In the genomic region with DNA sequence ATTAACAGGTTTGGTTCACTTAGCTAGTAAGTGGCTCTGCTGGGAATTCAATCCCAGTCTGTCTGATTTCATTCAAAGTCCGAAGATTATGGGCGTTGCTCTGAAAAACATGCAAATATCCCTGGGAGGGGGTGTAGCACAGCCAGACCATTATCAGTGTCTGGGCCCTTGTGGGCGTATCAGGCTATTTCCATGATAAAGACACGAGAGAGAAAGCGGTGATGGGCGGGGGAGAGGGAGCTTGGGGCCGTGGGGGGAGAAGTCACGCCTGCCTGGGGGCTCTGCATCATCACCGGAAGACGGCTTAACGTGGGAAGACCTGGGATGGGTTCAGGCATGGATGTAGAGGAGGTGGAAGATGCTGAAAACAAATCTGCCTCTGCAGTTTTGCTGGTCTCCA, we compare ENCODE assay signal across 9 cellular contexts. TPM values are rescaled to one million over a fixed set of nuclear protein-coding genes. Genes with fewer than 3 reads are reported as not detected.
DNase-seq lines count a peak whose midpoint lies in the region; FAIRE-seq and TF ChIP-seq lines count a peak whose summit lies in the region.
"Had no signal": no experiment of that assay in that cellular context is flagged by ENCODE, and none has a peak within 500 bp of the region (broad histone marks: within the 10 kb centered on the region; RNA-seq: fewer than 3 reads in every experiment).

No MANE protein-coding gene starts in this region.

- H3K9ac ChIP-seq in Karpas-422 (ENCODE audit: low read length) (no peak overlapping the region), muscle layer of colon (ENCODE audit: low read length) (no peak overlapping the region)
- H3K9ac ChIP-seq: parathyroid adenoma had no signal

- no peaks in the 10 kb centered on the region for H4K20me1 ChIP-seq in Karpas-422 (ENCODE audit: insufficient read depth, low read depth, low read length)

- no peaks in the 10 kb centered on the region for H3K79me2 ChIP-seq in Karpas-422 (ENCODE audit: low read length)
- H3K79me2 ChIP-seq: parathyroid adenoma had no signal

- H3K27ac ChIP-seq in AG04450 (ENCODE audit: low read depth, low read length) (peak overlapping the region; percentile 4), Karpas-422 (ENCODE audit: low read length) (no peak overlapping the region), muscle layer of colon (ENCODE audit: low read depth, low read length) (peak overlapping the region; percentile 38)
- H3K27ac ChIP-seq: parathyroid adenoma had no signal

- H3K27me3 ChIP-seq in AG04450 (ENCODE audit: control insufficient read depth, insufficient read depth, low read length) (no peaks in the 10 kb centered on the region), Karpas-422 (ENCODE audit: low read length) (no peaks in the 10 kb centered on the region), muscle layer of colon (ENCODE audit: control insufficient read depth in 1 of 2, insufficient read depth in 2 of 2, low read length in 2 of 2) (no peaks in the 10 kb centered on the region)

- H3K36me3 ChIP-seq in Karpas-422 (ENCODE audit: insufficient read depth, low read length) (no peaks in the 10 kb centered on the region), muscle layer of colon (ENCODE audit: insufficient read depth, low read length) (peaks cover 21% of the 10 kb centered on the region)

- H2AFZ ChIP-seq in Karpas-422 (ENCODE audit: low read length): no peak overlapping the region
- H2AFZ ChIP-seq: parathyroid adenoma had no signal

- H3K9me3 ChIP-seq in AG04450 (ENCODE audit: control insufficient read depth, insufficient read depth, low read length) (no peaks in the 10 kb centered on the region), Karpas-422 (ENCODE audit: low read length) (no peaks in the 10 kb centered on the region), muscle layer of colon (ENCODE audit: low read length) (no peaks in the 10 kb centered on the region)

- H3K4me3 ChIP-seq in AG04450 (ENCODE audit: low read depth, low read length) (no peak overlapping the region), Karpas-422 (ENCODE audit: low read length) (no peak overlapping the region), choroid plexus epithelial cell (ENCODE audit: low read depth, low read length) (no peak overlapping the region), muscle layer of colon (ENCODE audit: low read depth in 1 of 2, low read length in 2 of 2) (no peak overlapping the region)

- POLR2A ChIA-PET in AG04450 (lab: Yijun Ruan, JAX): interaction anchor here (1.3 to 1.9 kb wide), 2 partner anchors 12 to 14 kb away, joined by 3 to 5 read pairs; no protein-coding TSS in a partner anchor

- no peaks in the 10 kb centered on the region for H3K4me1 ChIP-seq in Karpas-422 (ENCODE audit: low read length)
- peaks cover 75% of the 10 kb centered on the region for H3K4me1 ChIP-seq in muscle layer of colon (ENCODE audit: insufficient read depth, low read length)
- H3K4me1 ChIP-seq: parathyroid adenoma had no signal

- FAIRE-seq in H54 (lab: Jason Lieb, UNC): no peak

- no peak for TF ChIP-seq POLR2A in H54 (IDR thresholded peaks at IDR 0.05; ENCODE audit: low read depth, low read length)

- no peaks in the 10 kb centered on the region for H3K9me2 ChIP-seq in Karpas-422 (replicated peaks; ENCODE audit: insufficient read depth, low read length)

- DNase-seq in AG04450 (ENCODE audit: low read depth, low spot score): no peak
- peak; percentile 45 for DNase-seq in Karpas-422
- DNase-seq in choroid plexus epithelial cell (ENCODE audit: low read depth): peak; percentile 20
- no peak for DNase-seq in amygdala (lab: John Stamatoyannopoulos, UW)
- DNase-seq in H54 (ENCODE audit: insufficient read length, low spot score): no peak
- no peak for DNase-seq in HuH-7.5 (ENCODE audit: low spot score)
- no peak for DNase-seq in NOMO-1 (lab: John Stamatoyannopoulos, UW; ENCODE audit: unreplicated experiment in 2 of 2)

- CTCF ChIA-PET in AG04450 (lab: Charles Lee): interaction anchor here (0.6 to 1.7 kb wide), 5 partner anchors 11 to 159 kb away, joined by 3 to 5 read pairs (median 3); no protein-coding TSS in a partner anchor

- TF ChIP-seq CTCF in AG04450 (IDR thresholded peaks at IDR 0.05; ENCODE audit: low read depth, low read length) (no peak), choroid plexus epithelial cell (conservative IDR thresholded peaks at IDR 0.05; ENCODE audit: low read depth, low read length) (no peak)

- H3K4me2 ChIP-seq in Karpas-422 (ENCODE audit: low read depth, low read length, poor library complexity, severe bottlenecking): no peak overlapping the region

RNA-seq across cellular contexts. Expression of a gene that starts 25.8 kb away (rescaled TPM):
- polyA plus RNA-seq in AG04450 (2011; rRNA removed): 5.9 and 6.1 TPM in 2 replicates
- 8.3 and 14.7 TPM in 2 replicates for polyA minus RNA-seq in AG04450 (2011; rRNA and poly(A)+ RNA removed)
- 0.04 TPM in 1 of 2 replicates, not detected in the other for total RNA-seq in Karpas-422 (2014; rRNA removed; shearing (Covaris generic); ENCODE audit: low replicate concordance)

Comparison
In these comparisons a context has a peak if more than half of its experiments do, and no peak if none do; other contexts are left out.
1. DNase-seq: peak in Karpas-422 (single experiment) and choroid plexus epithelial cell (single experiment); none in AG04450 (single experiment), amygdala (0 of 56), H54 (single experiment), HuH-7.5 (single experiment) and NOMO-1 (0 of 2).